In genomic region chrX:68995386-68995779, GRCh38 we compare ENCODE assay signal across 23 cellular contexts.
DNase-seq lines count a peak whose midpoint lies in the region; ATAC-seq and TF ChIP-seq lines count a peak whose summit lies in the region.
"Had no signal": no experiment of that assay in that cellular context is flagged by ENCODE, and none has a peak within 500 bp of the region (broad histone marks: within the 10 kb centered on the region; RNA-seq: fewer than 3 reads in every experiment).

No MANE protein-coding gene starts in this region.

- H2BK15ac ChIP-seq in mesenchymal stem cell (ENCODE audit: low read depth, poor library complexity, severe bottlenecking) = no peak overlapping the region

- no peaks in the 10 kb centered on the region for H3K9me3 Mint-ChIP-seq in activated CD4-positive, alpha-beta T cell treated with anti-CD3 and anti-CD28 coated beads, Interleukin-2, amount 10 ng/mL, durations not matched to agents 24 days and 14 days
- H3K9me3 Mint-ChIP-seq: activated naive CD4-positive, alpha-beta T cell treated with anti-CD3 and anti-CD28 coated beads, Interleukin-2, amount 50 U/mL, for 72 hours; activated T-helper 1 cell treated with anti-CD3 and anti-CD28 coated beads, Interleukin-12 subunit alpha, Interleukin-12 subunit beta, Interleukin-2, Interleukin-4 antibody, amounts not matched to agents 30 ng/mL and 10 ng/mL and 1 ng/mL, durations not matched to agents 14 hours and 24 hours and 36 hours; IgD-negative memory B cell; natural killer cell; stimulated activated naive CD8-positive, alpha-beta T cell treated with anti-CD3 and anti-CD28 coated beads, Interleukin-15, amount 100 ng/mL, for 72 hours had no signal

- H3K27me3 ChIP-seq in colonic mucosa = no peaks in the 10 kb centered on the region
- peaks cover 0 to 71% of the 10 kb centered on the region in 2 experiments for H3K27me3 ChIP-seq in mesenchymal stem cell (ENCODE audit: control insufficient read depth in 1 of 2, insufficient read depth in 1 of 2, low read length in 2 of 2)
- H3K27me3 ChIP-seq in transverse colon = no peaks in the 10 kb centered on the region

- H3K4me1 ChIP-seq in colonic mucosa = no peaks in the 10 kb centered on the region
- H3K4me1 ChIP-seq in mesenchymal stem cell (ENCODE audit: control insufficient read depth, insufficient read depth, low read depth, low read length) = peaks cover 6% of the 10 kb centered on the region
- H3K4me1 ChIP-seq in transverse colon = peaks cover 8 to 39% (median 10%) of the 10 kb centered on the region in 4 donors

- H3K4ac ChIP-seq in mesenchymal stem cell (ENCODE audit: low read depth in 1 of 2, low read length in 2 of 2) = no peak overlapping the region

- no peaks in the 10 kb centered on the region for H3K27me3 Mint-ChIP-seq in activated CD4-positive, alpha-beta T cell treated with anti-CD3 and anti-CD28 coated beads, Interleukin-2, amount 10 ng/mL, durations not matched to agents 24 days and 14 days

- in situ Hi-C loops in transverse colon (cut with MboI; ENCODE audit: low pct_ligation_motif_present in 1 of 4, low pct_unique_long_range_greater_than_20kb in 1 of 4, low sequenced_read_pairs in 3 of 4) = no loop called here

- H3K36me3 ChIP-seq in colonic mucosa (no peaks in the 10 kb centered on the region), mesenchymal stem cell (ENCODE audit: control insufficient read depth in 1 of 2, insufficient read depth in 2 of 2, low read depth in 1 of 2, low read length in 2 of 2) (no peaks in the 10 kb centered on the region), transverse colon (no peaks in the 10 kb centered on the region)

- no peak overlapping the region for H2BK5ac ChIP-seq in mesenchymal stem cell (ENCODE audit: low read depth, low read length, poor library complexity, severe bottlenecking)

- H3K14ac ChIP-seq in mesenchymal stem cell (ENCODE audit: low read length in 2 of 2) = no peak overlapping the region

- TF ChIP-seq CTCF in colonic mucosa (IDR thresholded peaks at IDR 0.05) (no peak), transverse colon (IDR thresholded peaks at IDR 0.05) (no peak)

- DNase-seq in activated CD4-positive, alpha-beta T cell treated with anti-CD3 and anti-CD28 coated beads, Interleukin-2, amount 10 ng/mL, durations not matched to agents 24 days and 14 days = peak; percentile 7
- DNase-seq in activated CD4-positive, alpha-beta T cell treated with anti-CD3 and anti-CD28 coated beads for 48 hours = no peak
- DNase-seq in colonic mucosa (no peak), mesenchymal stem cell (no peak), transverse colon (no peak), posterior vena cava (ENCODE audit: low spot score) (no peak)
- DNase-seq in activated T-cell treated with anti-CD3 and anti-CD28 coated beads, Interleukin-2, amount 50 U/mL, for 1 hour = no peak
- DNase-seq: COR-L47; hypothalamus; natural killer cell; NCI-H1436 treated with DMSO at 0.1 percent for 48 hours; NCI-H510A treated with DMSO at 0.1 percent for 48 hours; NK-92 treated with Interleukin-12 subunit alpha and Interleukin-12 subunit beta, amount 100 ng/mL, for 24 hours; posterior cingulate gyrus; stimulated activated CD4-positive, alpha-beta T cell treated with anti-CD3 and anti-CD28 coated beads, Interleukin-4, amount 100 ng/mL, for 1 hour; stimulated activated naive CD8-positive, alpha-beta T cell treated with anti-CD3 and anti-CD28 coated beads, Interleukin-15, amount 100 ng/mL, for 72 hours had no signal

- H3K27ac Mint-ChIP-seq in activated CD4-positive, alpha-beta T cell treated with anti-CD3 and anti-CD28 coated beads, Interleukin-2, amount 10 ng/mL, durations not matched to agents 24 days and 14 days = no peak overlapping the region
- H3K27ac Mint-ChIP-seq: activated naive CD4-positive, alpha-beta T cell treated with anti-CD3 and anti-CD28 coated beads, Interleukin-2, amount 50 U/mL, for 72 hours; activated T-helper 1 cell treated with anti-CD3 and anti-CD28 coated beads, Interleukin-12 subunit alpha, Interleukin-12 subunit beta, Interleukin-2, Interleukin-4 antibody, amounts not matched to agents 30 ng/mL and 10 ng/mL and 1 ng/mL, durations not matched to agents 14 hours and 24 hours and 36 hours; IgD-negative memory B cell; natural killer cell; stimulated activated naive CD8-positive, alpha-beta T cell treated with anti-CD3 and anti-CD28 coated beads, Interleukin-15, amount 100 ng/mL, for 72 hours had no signal

- H3K4me3 ChIP-seq in colonic mucosa = no peak overlapping the region
- H3K4me3 ChIP-seq in mesenchymal stem cell (ENCODE audit: insufficient read depth in 1 of 2, low read depth in 1 of 2, low read length in 2 of 2) = no peak overlapping the region
- H3K4me3 ChIP-seq in transverse colon = no peak overlapping the region
- H3K4me3 ChIP-seq: smooth muscle cell had no signal

- H2BK12ac ChIP-seq in mesenchymal stem cell (ENCODE audit: low read length in 2 of 2) = no peak overlapping the region

- H3K27ac ChIP-seq in colonic mucosa (peak overlapping the region; percentile 78), mesenchymal stem cell (ENCODE audit: low read length, poor library complexity, severe bottlenecking) (no peak overlapping the region), transverse colon (peak overlapping the region; percentile 74 to 82 (median 78))
- H3K27ac ChIP-seq: 22Rv1, HL-60 had no signal

- H3K18ac ChIP-seq in mesenchymal stem cell (ENCODE audit: low read depth in 1 of 2, low read length in 2 of 2) = no peak overlapping the region

- H4K8ac ChIP-seq in mesenchymal stem cell (ENCODE audit: low read length) = no peak overlapping the region

- WGBS in mesenchymal stem cell = 92% methylated on average over 3 of the region's 3 CpGs
- 74% methylated on average over 3 of the region's 3 CpGs; no CpG with 5 or more reads in 1 of the 2 donors for WGBS in transverse colon (ENCODE audit: low coverage in 1 of 2), 2 donors

- no peak overlapping the region for H2AK5ac ChIP-seq in mesenchymal stem cell (ENCODE audit: low read length, severe bottlenecking)

- H3K23ac ChIP-seq in mesenchymal stem cell (ENCODE audit: low read length in 2 of 2) = no peak overlapping the region

- no peaks in the 10 kb centered on the region for H3K9me3 ChIP-seq in colonic mucosa
- no peaks in the 10 kb centered on the region for H3K9me3 ChIP-seq in mesenchymal stem cell (ENCODE audit: control insufficient read depth, low read length)
- H3K9me3 ChIP-seq in transverse colon = no peaks in the 10 kb centered on the region

- H3K79me1 ChIP-seq in mesenchymal stem cell (replicated peaks; ENCODE audit: low read length, poor library complexity, severe bottlenecking) = no peaks in the 10 kb centered on the region

- TF ChIP-seq POLR2A in transverse colon (IDR thresholded peaks at IDR 0.05) = no peak

- no peak overlapping the region for H2AFZ ChIP-seq in mesenchymal stem cell (ENCODE audit: low read depth, low read length)

- intact Hi-C loops in activated CD4-positive, alpha-beta T cell treated with anti-CD3 and anti-CD28 coated beads, Interleukin-2, amount 10 ng/mL, durations not matched to agents 24 days and 14 days (cut with micrococcal nuclease) = no loop called here
- intact Hi-C loops in colonic mucosa (cut with DNase I) = no loop called here
- intact Hi-C loops in transverse colon (cut with DNase I; ENCODE audit: low total_unique reads) = no loop called here
- intact Hi-C loops in posterior vena cava (cut with DNase I) = loop anchor here in 1 of 2 donors (5.0 kb wide), 1 partner anchor 802 kb away; no protein-coding TSS in a partner anchor

- peak overlapping the region; percentile 27 for H4K91ac ChIP-seq in mesenchymal stem cell (ENCODE audit: low read length)

- H2BK120ac ChIP-seq in mesenchymal stem cell (ENCODE audit: low read depth, low read length) = no peak overlapping the region

- H3K36me3 Mint-ChIP-seq in activated CD4-positive, alpha-beta T cell treated with anti-CD3 and anti-CD28 coated beads, Interleukin-2, amount 10 ng/mL, durations not matched to agents 24 days and 14 days (ENCODE audit: low read depth) = no peaks in the 10 kb centered on the region
- H3K36me3 Mint-ChIP-seq: activated naive CD4-positive, alpha-beta T cell treated with anti-CD3 and anti-CD28 coated beads, Interleukin-2, amount 50 U/mL, for 72 hours; IgD-negative memory B cell; natural killer cell had no signal

- no peak for TF ChIP-seq EP300 in transverse colon (IDR thresholded peaks at IDR 0.05; ENCODE audit: low read depth)

- no peak overlapping the region for H3K4me2 ChIP-seq in mesenchymal stem cell (ENCODE audit: low read length, poor library complexity, severe bottlenecking)
- H3K4me2 ChIP-seq: smooth muscle cell had no signal

- no peaks in the 10 kb centered on the region for H3K4me1 Mint-ChIP-seq in activated CD4-positive, alpha-beta T cell treated with anti-CD3 and anti-CD28 coated beads, Interleukin-2, amount 10 ng/mL, durations not matched to agents 24 days and 14 days
- H3K4me1 Mint-ChIP-seq: IgD-negative memory B cell; natural killer cell; stimulated activated naive CD8-positive, alpha-beta T cell treated with anti-CD3 and anti-CD28 coated beads, Interleukin-15, amount 100 ng/mL, for 72 hours had no signal

- ATAC-seq in GM19455 (IDR thresholded peaks at IDR 0.05; ENCODE audit: unreplicated experiment) = no peak
- ATAC-seq: activated naive CD4-positive, alpha-beta T cell treated with anti-CD3 and anti-CD28 coated beads, Interleukin-2, amount 50 U/mL, for 72 hours; natural killer cell; stimulated activated naive CD8-positive, alpha-beta T cell treated with anti-CD3 and anti-CD28 coated beads, Interleukin-15, amount 100 ng/mL, for 72 hours had no signal

- H3K9ac ChIP-seq in colonic mucosa (ENCODE audit: low read depth in 2 of 2, low read length in 2 of 2) = peak overlapping the region in 1 of 2 donors; percentile 31
- H3K9ac ChIP-seq in mesenchymal stem cell (ENCODE audit: low read length) = no peak overlapping the region

- H3K4me3 Mint-ChIP-seq in activated CD4-positive, alpha-beta T cell treated with anti-CD3 and anti-CD28 coated beads, Interleukin-2, amount 10 ng/mL, durations not matched to agents 24 days and 14 days = no peak overlapping the region
- H3K4me3 Mint-ChIP-seq: activated T-helper 1 cell treated with anti-CD3 and anti-CD28 coated beads, Interleukin-12 subunit alpha, Interleukin-12 subunit beta, Interleukin-2, Interleukin-4 antibody, amounts not matched to agents 30 ng/mL and 10 ng/mL and 1 ng/mL, durations not matched to agents 14 hours and 24 hours and 36 hours; IgD-negative memory B cell; natural killer cell; stimulated activated naive CD8-positive, alpha-beta T cell treated with anti-CD3 and anti-CD28 coated beads, Interleukin-15, amount 100 ng/mL, for 72 hours had no signal
